8 cellular contexts compared by ENCODE assay signal in genomic region chr1:2550309-2550861, GRCh38. TPM values are rescaled to one million over a fixed set of nuclear protein-coding genes. Genes with fewer than 3 reads are reported as not detected.
DNase-seq lines count a peak whose midpoint lies in the region; ATAC-seq and TF ChIP-seq lines count a peak whose summit lies in the region.
"Not testable (repeated sequence)": the region's sequence is repeated elsewhere in the genome, so short reads cannot be mapped to it uniquely, and the experiment has no call there.
"Had no signal": no experiment of that assay in that cellular context is flagged by ENCODE, and none has a peak within 500 bp of the region (broad histone marks: within the 10 kb centered on the region; RNA-seq: fewer than 3 reads in every experiment).

No MANE protein-coding gene starts in this region.

- not testable (repeated sequence) for H3K9me3 ChIP-seq in CD8-positive, alpha-beta T cell (ENCODE audit: low read length); right cardiac atrium (ENCODE audit: control insufficient read depth, low read length)

- intact Hi-C loops in CD8-positive, alpha-beta T cell (cut with DNase I, micrococcal nuclease), result loop anchor here in 1 of 2 experiments (10.0 kb wide), 1 partner anchor 496 kb away; the partner anchor contains the start of gene PRKCZ
- intact Hi-C loops in dendritic cell treated with granulocyte-macrophage colony-stimulating factor and Interleukin-4, amounts not matched to agents 40 ng/mL and 50 ng/mL, for 4 days (cut with micrococcal nuclease); right cardiac atrium (cut with DNase I): not testable (repeated sequence)

- POLR2A ChIA-PET in CD8-positive, alpha-beta T cell (lab: Charles Lee); T-cell (lab: Charles Lee): not testable (repeated sequence)
- POLR2A ChIA-PET in activated CD8-positive, alpha-beta T cell treated with anti-CD3 and anti-CD28 coated beads, Interleukin-2, amount 10 ng/mL, durations not matched to agents 7 days and 5 days (lab: Charles Lee), result interaction anchor here (1.0 kb wide), 2 partner anchors 27 to 28 kb away, joined by 3 to 4 read pairs; no protein-coding TSS in a partner anchor
- POLR2A ChIA-PET in naive thymus-derived CD8-positive, alpha-beta T cell (lab: Charles Lee), result interaction anchor here (7.4 to 13.3 kb wide), 2 partner anchors 20 to 35 kb away, joined by 139 to 528 read pairs; partner anchors contain the start of genes HES5, PANK4 and PRXL2B

- not testable (repeated sequence) for H3K4me3 Mint-ChIP-seq in CD8-positive, alpha-beta T cell; T-cell; activated CD8-positive, alpha-beta T cell treated with anti-CD3 and anti-CD28 coated beads, Interleukin-2, amount 10 ng/mL, durations not matched to agents 7 days and 5 days; dendritic cell treated with granulocyte-macrophage colony-stimulating factor and Interleukin-4, amounts not matched to agents 40 ng/mL and 50 ng/mL, for 4 days
- peak overlapping the region in 1 of 10 donors; percentile 40 for H3K4me3 Mint-ChIP-seq in naive thymus-derived CD8-positive, alpha-beta T cell
- peak overlapping the region; percentile 84 for H3K4me3 Mint-ChIP-seq in stimulated activated memory B cell treated with anti-CD40 and anti-IgM and Interleukin-4, amounts not matched to agents 10 μg/mL and 1 μg/mL and 100 μg/mL, for 72 hours

- H3K27ac ChIP-seq in CD8-positive, alpha-beta T cell (ENCODE audit: low read depth, low read length), result not testable (repeated sequence)
- peak overlapping the region; percentile 31 for H3K27ac ChIP-seq in right cardiac atrium (ENCODE audit: low read length)

- not testable (repeated sequence) for H3K36me3 ChIP-seq in CD8-positive, alpha-beta T cell (ENCODE audit: insufficient read depth, low read length)

- H3K4me1 ChIP-seq in CD8-positive, alpha-beta T cell (ENCODE audit: insufficient read depth, low read length), result peaks cover 28% of the 10 kb centered on the region
- not testable (repeated sequence) for H3K4me1 ChIP-seq in right cardiac atrium (ENCODE audit: control insufficient read depth, insufficient read depth, low read length)

- not testable (repeated sequence) for TF ChIP-seq CTCF in CD8-positive, alpha-beta T cell (IDR thresholded peaks at IDR 0.05)

- DNase-seq in CD8-positive, alpha-beta T cell; T-cell; activated CD8-positive, alpha-beta T cell treated with anti-CD3 and anti-CD28 coated beads, Interleukin-2, amount 10 ng/mL, durations not matched to agents 7 days and 5 days; naive thymus-derived CD8-positive, alpha-beta T cell: not testable (repeated sequence)
- DNase-seq in right cardiac atrium, result peak; percentile 43 to 80 (median 79)

- H3K4me3 ChIP-seq in CD8-positive, alpha-beta T cell (ENCODE audit: low read depth, low read length); right cardiac atrium (ENCODE audit: low read length): not testable (repeated sequence)

- H3K36me3 Mint-ChIP-seq in CD8-positive, alpha-beta T cell; T-cell; activated CD8-positive, alpha-beta T cell treated with anti-CD3 and anti-CD28 coated beads, Interleukin-2, amount 10 ng/mL, durations not matched to agents 7 days and 5 days (ENCODE audit: low read depth); dendritic cell treated with granulocyte-macrophage colony-stimulating factor and Interleukin-4, amounts not matched to agents 40 ng/mL and 50 ng/mL, for 4 days (ENCODE audit: low read depth); naive thymus-derived CD8-positive, alpha-beta T cell; stimulated activated memory B cell treated with anti-CD40 and anti-IgM and Interleukin-4, amounts not matched to agents 10 μg/mL and 1 μg/mL and 100 μg/mL, for 72 hours: not testable (repeated sequence)

- H3K27ac Mint-ChIP-seq in CD8-positive, alpha-beta T cell, result peak overlapping the region; percentile 32
- H3K27ac Mint-ChIP-seq in T-cell, result peak overlapping the region; percentile 82 to 92
- peak overlapping the region; percentile 52 for H3K27ac Mint-ChIP-seq in activated CD8-positive, alpha-beta T cell treated with anti-CD3 and anti-CD28 coated beads, Interleukin-2, amount 10 ng/mL, durations not matched to agents 7 days and 5 days
- peak overlapping the region; percentile 92 for H3K27ac Mint-ChIP-seq in dendritic cell treated with granulocyte-macrophage colony-stimulating factor and Interleukin-4, amounts not matched to agents 40 ng/mL and 50 ng/mL, for 4 days
- H3K27ac Mint-ChIP-seq in naive thymus-derived CD8-positive, alpha-beta T cell, result peak overlapping the region in 8 of 10 donors; percentile 79 to 97 (median 84)
- H3K27ac Mint-ChIP-seq in stimulated activated memory B cell treated with anti-CD40 and anti-IgM and Interleukin-4, amounts not matched to agents 10 μg/mL and 1 μg/mL and 100 μg/mL, for 72 hours, result peak overlapping the region; percentile 96

- not testable (repeated sequence) for H3K27me3 ChIP-seq in CD8-positive, alpha-beta T cell (ENCODE audit: insufficient read depth, low read length); right cardiac atrium (ENCODE audit: control insufficient read depth, insufficient read depth)

- CTCF ChIA-PET in CD8-positive, alpha-beta T cell (lab: Charles Lee); T-cell (lab: Charles Lee); activated CD8-positive, alpha-beta T cell treated with anti-CD3 and anti-CD28 coated beads, Interleukin-2, amount 10 ng/mL, durations not matched to agents 7 days and 5 days (lab: Charles Lee): not testable (repeated sequence)

- WGBS in right cardiac atrium, result 45% methylated on average over 10 of the region's 12 CpGs

- ATAC-seq in CD8-positive, alpha-beta T cell; T-cell (replicated peaks in 1 of 4); activated CD8-positive, alpha-beta T cell treated with anti-CD3 and anti-CD28 coated beads, Interleukin-2, amount 10 ng/mL, durations not matched to agents 7 days and 5 days; naive thymus-derived CD8-positive, alpha-beta T cell: not testable (repeated sequence)
- ATAC-seq in right cardiac atrium, result peak in 1 of 2 donors; percentile 38
- ATAC-seq in stimulated activated memory B cell treated with anti-CD40 and anti-IgM and Interleukin-4, amounts not matched to agents 10 μg/mL and 1 μg/mL and 100 μg/mL, for 72 hours, result peak; percentile 0

- H3K9me3 Mint-ChIP-seq in CD8-positive, alpha-beta T cell; T-cell; activated CD8-positive, alpha-beta T cell treated with anti-CD3 and anti-CD28 coated beads, Interleukin-2, amount 10 ng/mL, durations not matched to agents 7 days and 5 days (ENCODE audit: insufficient read depth); dendritic cell treated with granulocyte-macrophage colony-stimulating factor and Interleukin-4, amounts not matched to agents 40 ng/mL and 50 ng/mL, for 4 days; naive thymus-derived CD8-positive, alpha-beta T cell; stimulated activated memory B cell treated with anti-CD40 and anti-IgM and Interleukin-4, amounts not matched to agents 10 μg/mL and 1 μg/mL and 100 μg/mL, for 72 hours: not testable (repeated sequence)

- H3K27me3 Mint-ChIP-seq in CD8-positive, alpha-beta T cell (ENCODE audit: low read depth); T-cell; activated CD8-positive, alpha-beta T cell treated with anti-CD3 and anti-CD28 coated beads, Interleukin-2, amount 10 ng/mL, durations not matched to agents 7 days and 5 days (ENCODE audit: low read depth); dendritic cell treated with granulocyte-macrophage colony-stimulating factor and Interleukin-4, amounts not matched to agents 40 ng/mL and 50 ng/mL, for 4 days; naive thymus-derived CD8-positive, alpha-beta T cell; stimulated activated memory B cell treated with anti-CD40 and anti-IgM and Interleukin-4, amounts not matched to agents 10 μg/mL and 1 μg/mL and 100 μg/mL, for 72 hours: not testable (repeated sequence)

- peaks cover 26% of the 10 kb centered on the region for H3K4me1 Mint-ChIP-seq in CD8-positive, alpha-beta T cell (ENCODE audit: low read depth)
- peaks cover 20 to 45% (median 30%) of the 10 kb centered on the region in 3 donors for H3K4me1 Mint-ChIP-seq in T-cell
- H3K4me1 Mint-ChIP-seq in activated CD8-positive, alpha-beta T cell treated with anti-CD3 and anti-CD28 coated beads, Interleukin-2, amount 10 ng/mL, durations not matched to agents 7 days and 5 days (ENCODE audit: low read depth), result peaks cover 45% of the 10 kb centered on the region
- peaks cover 69% of the 10 kb centered on the region for H3K4me1 Mint-ChIP-seq in dendritic cell treated with granulocyte-macrophage colony-stimulating factor and Interleukin-4, amounts not matched to agents 40 ng/mL and 50 ng/mL, for 4 days (ENCODE audit: low read depth)
- peaks cover 14 to 45% (median 39%) of the 10 kb centered on the region in 4 donors for H3K4me1 Mint-ChIP-seq in naive thymus-derived CD8-positive, alpha-beta T cell
- peaks cover 76% of the 10 kb centered on the region for H3K4me1 Mint-ChIP-seq in stimulated activated memory B cell treated with anti-CD40 and anti-IgM and Interleukin-4, amounts not matched to agents 10 μg/mL and 1 μg/mL and 100 μg/mL, for 72 hours

RNA-seq across cellular contexts. Expression of gene TNFRSF14, which starts 5.8 kb away (rescaled TPM):
- total RNA-seq in CD8-positive, alpha-beta T cell, result 100 to 1,000 TPM; 158 to 160 TPM
- 100 to 1,000 TPM; 163 to 214 (median 211) TPM for total RNA-seq in T-cell
- 10 to 100 TPM; 85.8 to 86.5 TPM for total RNA-seq in activated CD8-positive, alpha-beta T cell treated with anti-CD3 and anti-CD28 coated beads, Interleukin-2, amount 10 ng/mL, durations not matched to agents 7 days and 5 days
- 10 to 100 TPM; 17.6 to 25.5 (median 21.8) TPM for total RNA-seq in right cardiac atrium
- polyA plus RNA-seq in right cardiac atrium, result 27.6 TPM
- 100 to 1,000 TPM; 187 to 190 TPM for total RNA-seq in naive thymus-derived CD8-positive, alpha-beta T cell
- polyA plus RNA-seq in naive thymus-derived CD8-positive, alpha-beta T cell, result 10 to 100 TPM; 45.8 to 61.6 (median 48.9) TPM

RNA-seq across cellular contexts. Expression of gene HES5, which starts 20.3 kb away (rescaled TPM):
- not detected for total RNA-seq in CD8-positive, alpha-beta T cell
- total RNA-seq in T-cell, result not detected
- total RNA-seq in activated CD8-positive, alpha-beta T cell treated with anti-CD3 and anti-CD28 coated beads, Interleukin-2, amount 10 ng/mL, durations not matched to agents 7 days and 5 days, result not detected
- 1 to 10 TPM in 2 of 4 donors, under 1 TPM in 2; 0.61 to 1.8 (median 1.2) TPM for total RNA-seq in right cardiac atrium
- 0.52 TPM for polyA plus RNA-seq in right cardiac atrium
- under 1 TPM in 1 of 2 experiments, not detected in 1; 0.30 TPM for total RNA-seq in naive thymus-derived CD8-positive, alpha-beta T cell
- not detected for polyA plus RNA-seq in naive thymus-derived CD8-positive, alpha-beta T cell
- total RNA-seq: H9 had no signal

RNA-seq across cellular contexts. Expression of gene PANK4, which starts 24.0 kb away (rescaled TPM):
- 10 to 100 TPM; 44.1 to 44.8 TPM for total RNA-seq in CD8-positive, alpha-beta T cell
- 100 to 1,000 TPM in 3 of 5 donors, 10 to 100 TPM in 2; 51.0 to 128 (median 119) TPM for total RNA-seq in T-cell
- total RNA-seq in activated CD8-positive, alpha-beta T cell treated with anti-CD3 and anti-CD28 coated beads, Interleukin-2, amount 10 ng/mL, durations not matched to agents 7 days and 5 days, result 10 to 100 TPM; 55.9 to 66.8 TPM
- 10 to 100 TPM; 35.2 to 51.3 (median 45.1) TPM for total RNA-seq in right cardiac atrium
- 38.7 TPM for polyA plus RNA-seq in right cardiac atrium
- total RNA-seq in naive thymus-derived CD8-positive, alpha-beta T cell, result 100 to 1,000 TPM; 149 to 155 TPM
- polyA plus RNA-seq in naive thymus-derived CD8-positive, alpha-beta T cell, result 10 to 100 TPM in 2 of 3 donors, 1 to 10 TPM in 1; 9.0 to 31.7 (median 13.4) TPM

RNA-seq across cellular contexts. Expression of gene PRXL2B, which starts 36.2 kb away (rescaled TPM):
- 10 to 100 TPM; 13.5 to 15.9 TPM for total RNA-seq in CD8-positive, alpha-beta T cell
- 10 to 100 TPM; 17.3 to 37.6 (median 35.3) TPM for total RNA-seq in T-cell
- total RNA-seq in activated CD8-positive, alpha-beta T cell treated with anti-CD3 and anti-CD28 coated beads, Interleukin-2, amount 10 ng/mL, durations not matched to agents 7 days and 5 days, result 10 to 100 TPM; 35.6 to 40.6 TPM
- total RNA-seq in right cardiac atrium, result 10 to 100 TPM in 2 of 4 donors, 1 to 10 TPM in 2; 8.0 to 11.8 (median 10.4) TPM
- 9.3 TPM for polyA plus RNA-seq in right cardiac atrium
- 10 to 100 TPM; 39.6 to 45.4 TPM for total RNA-seq in naive thymus-derived CD8-positive, alpha-beta T cell
- 10 to 100 TPM; 20.6 to 37.5 (median 27.4) TPM for polyA plus RNA-seq in naive thymus-derived CD8-positive, alpha-beta T cell

Comparison
In these comparisons a context has a peak if more than half of its experiments do, and no peak if none do; other contexts are left out.
1. H3K27ac Mint-ChIP-seq: peak in every context shown above with its lines; median percentile 96 in stimulated activated memory B cell treated with anti-CD40 and anti-IgM and Interleukin-4, amounts not matched to agents 10 μg/mL and 1 μg/mL and 100 μg/mL, for 72 hours; 92 in dendritic cell treated with granulocyte-macrophage colony-stimulating factor and Interleukin-4, amounts not matched to agents 40 ng/mL and 50 ng/mL, for 4 days; 87 in T-cell; 84 in naive thymus-derived CD8-positive, alpha-beta T cell; 52 in activated CD8-positive, alpha-beta T cell treated with anti-CD3 and anti-CD28 coated beads, Interleukin-2, amount 10 ng/mL, durations not matched to agents 7 days and 5 days; 32 in CD8-positive, alpha-beta T cell.